8 cellular contexts compared by ENCODE assay signal in the genomic region with DNA sequence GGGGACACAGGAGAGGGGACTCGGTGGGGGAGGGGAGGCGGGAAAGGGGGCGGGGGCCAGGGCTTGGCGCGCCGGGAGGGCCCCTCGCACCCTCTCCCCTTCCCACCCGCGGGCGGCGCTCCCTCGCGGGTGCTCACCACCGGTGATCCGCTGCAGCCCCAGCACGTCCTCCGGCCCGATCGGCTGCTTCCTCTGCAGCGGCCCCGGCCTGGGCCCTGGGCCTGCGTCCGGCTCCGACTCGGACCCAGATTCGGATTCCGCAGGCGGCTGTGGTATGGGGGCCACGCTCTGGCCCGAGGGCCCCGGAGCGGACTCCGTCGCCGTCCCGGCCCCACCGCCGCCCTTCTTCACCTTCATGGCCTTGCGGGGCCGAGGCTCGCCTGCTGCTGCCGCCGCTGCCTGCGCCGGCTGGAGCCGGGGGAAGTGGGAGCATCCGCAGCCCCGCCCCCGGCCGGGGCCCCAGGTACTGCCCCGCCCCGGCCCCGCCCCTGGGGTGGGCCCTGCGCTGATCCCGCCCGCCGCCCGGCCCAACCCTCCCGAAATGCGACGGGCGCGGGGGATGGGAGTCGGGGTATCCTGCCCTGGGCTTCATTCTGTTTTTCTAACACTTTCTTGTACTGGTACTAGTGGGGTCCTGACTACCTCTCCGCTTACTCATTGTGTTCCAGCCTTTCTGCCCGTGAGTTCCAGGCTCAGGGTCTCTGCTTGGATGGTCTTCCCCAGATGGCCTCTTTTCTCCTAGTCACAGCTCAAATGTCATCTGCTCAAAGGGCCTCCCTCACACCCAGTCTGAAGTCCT.
DNase-seq lines count a peak whose midpoint lies in the region; ATAC-seq and TF ChIP-seq lines count a peak whose summit lies in the region.

UNC119 (minus strand) TSS at position 424 of the 799 bp plus-strand sequence; CDS start at position 357, 67 bp downstream.

- ATAC-seq in HG02759 (IDR thresholded peaks at IDR 0.05; ENCODE audit: unreplicated experiment) = peak; percentile 72

- DNase-seq in GM12865 (ENCODE audit: low read depth) (peak; percentile 84), NCI-H2171 treated with DMSO at 0.1 percent for 48 hours (lab: John Stamatoyannopoulos, UW) (peak; percentile 91), cerebellar cortex (ENCODE audit: low spot score) (peak; percentile 65), kidney glomerular epithelial cell (lab: John Stamatoyannopoulos, UW) (peak; percentile 45), NK-92 (lab: John Stamatoyannopoulos, UW; ENCODE audit: unreplicated experiment) (no peak)
- DNase-seq in activated CD4-positive, CD25-positive, alpha-beta regulatory T cell treated with anti-CD3 and anti-CD28 coated beads, Interleukin-2, amount 50 U/mL, for 72 hours = peak; percentile 83
- DNase-seq in stimulated activated CD4-positive, alpha-beta T cell treated with anti-CD3 and anti-CD28 coated beads, Interleukin-15, amount 100 ng/mL, for 48 hours (ENCODE audit: low read depth in 2 of 2) = peak; percentile 48 to 75

- H3K4me3 ChIP-seq in GM12865 (ENCODE audit: low read depth, low read length) = peak within 1 kb of the TSS; percentile 70

- TF ChIP-seq CTCF in GM12865 (IDR thresholded peaks at IDR 0.05; ENCODE audit: insufficient read depth, low read depth, low read length, missing control alignments) = no peak
